18 cellular contexts compared by ENCODE assay signal in the genomic region with DNA sequence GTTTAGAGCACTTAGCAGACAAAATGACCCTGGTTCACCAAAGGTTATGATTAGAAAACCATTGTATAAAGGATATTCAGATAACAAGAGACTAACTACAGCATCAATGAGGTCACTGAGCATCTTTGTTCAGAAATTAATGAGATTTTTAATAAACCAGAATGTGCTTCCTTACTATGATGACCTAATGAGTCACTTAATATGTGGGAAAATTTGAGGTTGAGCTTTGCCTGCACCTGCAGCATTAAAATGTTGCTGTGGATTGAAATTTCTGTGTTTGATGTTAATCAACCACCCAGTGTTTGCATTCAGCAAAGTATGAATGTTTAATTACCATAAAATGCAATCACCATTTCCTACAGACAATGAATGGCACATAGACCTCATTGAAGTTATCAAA. TPM values are rescaled to one million over a fixed set of nuclear protein-coding genes. Genes with fewer than 3 reads are reported as not detected.
A peak's percentile ranks its signal among the peaks of the same experiment; 100 is the strongest.
DNase-seq lines count a peak whose midpoint lies in the region; FAIRE-seq and TF ChIP-seq lines count a peak whose summit lies in the region.
"Had no signal": no experiment of that assay in that cellular context is flagged by ENCODE, and none has a peak within 500 bp of the region (broad histone marks: within the 10 kb centered on the region; RNA-seq: fewer than 3 reads in every experiment).

No MANE protein-coding gene starts in this region.

- no peak for TF ChIP-seq POLR2A in GM12891 (IDR thresholded peaks at IDR 0.05; ENCODE audit: low read depth, low read length)

- TF ChIP-seq CTCF in bronchial epithelial cell (IDR thresholded peaks at IDR 0.05; ENCODE audit: insufficient read depth, low read length, severe bottlenecking) (no peak), smooth muscle cell (IDR thresholded peaks at IDR 0.05; ENCODE audit: borderline replicate concordance, insufficient read depth, poor library complexity, severe bottlenecking) (no peak)

- peaks cover 7% of the 10 kb centered on the region; the same call in 1 of the 2 replicates for H3K79me2 ChIP-seq in Karpas-422 (ENCODE audit: low read length)
- H3K79me2 ChIP-seq in smooth muscle cell (ENCODE audit: low read depth), result no peaks in the 10 kb centered on the region

- DNase-seq in GM12891 (ENCODE audit: insufficient read length, low spot score), result no peak
- DNase-seq in Karpas-422, result no peak
- DNase-seq in bronchial epithelial cell (ENCODE audit: low read depth), result peak; percentile 34
- peak; percentile 11 for DNase-seq in kidney tubule cell (ENCODE audit: low spot score)
- DNase-seq in smooth muscle cell (lab: John Stamatoyannopoulos, UW; ENCODE audit: unreplicated experiment), result no peak
- no peak for DNase-seq in putamen (ENCODE audit: low spot score)
- no peak for DNase-seq in stimulated activated CD8-positive, alpha-beta memory T cell treated with anti-CD3 and anti-CD28 coated beads, Interleukin-4, amount 100 ng/mL, for 48 hours
- DNase-seq: HCEC 1CT, KG1, NCI-H1436 treated with DMSO at 0.1 percent for 48 hours, NCI-H2081 treated with DMSO at 0.1 percent for 48 hours, NCI-H510A, NCI-H82, SHP77, SK-N-SH had no signal

- H3K9ac ChIP-seq in Karpas-422 (ENCODE audit: low read length) (no peak overlapping the region), smooth muscle cell (ENCODE audit: low read depth) (no peak overlapping the region)
- H3K9ac ChIP-seq: SK-N-SH had no signal

- H3K4me2 ChIP-seq in Karpas-422 (ENCODE audit: low read depth, low read length, poor library complexity, severe bottlenecking) (peak overlapping the region; percentile 30), smooth muscle cell (no peak overlapping the region)
- H3K4me2 ChIP-seq: SK-N-SH had no signal

- H3K27me3 ChIP-seq in Karpas-422 (ENCODE audit: low read length), result no peaks in the 10 kb centered on the region
- H3K27me3 ChIP-seq in bronchial epithelial cell (ENCODE audit: control insufficient read depth, insufficient read depth, low read length), result no peaks in the 10 kb centered on the region
- H3K27me3 ChIP-seq in smooth muscle cell (ENCODE audit: low read depth), result peaks cover 3% of the 10 kb centered on the region

- H3K9me3 ChIP-seq in Karpas-422 (ENCODE audit: low read length) (no peaks in the 10 kb centered on the region), smooth muscle cell (replicated peaks; ENCODE audit: low read depth) (no peaks in the 10 kb centered on the region)
- H3K9me3 ChIP-seq: SK-N-SH had no signal

- peak; percentile 5 for FAIRE-seq in GM12891 (lab: Jason Lieb, UNC)
- peak; percentile 73 for FAIRE-seq in bronchial epithelial cell (lab: Jason Lieb, UNC)
- FAIRE-seq: RCC 7860 had no signal

- H3K9me2 ChIP-seq in Karpas-422 (replicated peaks; ENCODE audit: insufficient read depth, low read length), result no peaks in the 10 kb centered on the region
- H3K9me2 ChIP-seq: SK-N-SH had no signal

- H4K20me1 ChIP-seq in Karpas-422 (ENCODE audit: insufficient read depth, low read depth, low read length) (no peaks in the 10 kb centered on the region), smooth muscle cell (ENCODE audit: low read depth) (no peaks in the 10 kb centered on the region)

- H3F3A ChIP-seq in smooth muscle cell (ENCODE audit: low read depth), result no peaks in the 10 kb centered on the region

- H2AFZ ChIP-seq in Karpas-422 (ENCODE audit: low read length) (no peak overlapping the region), smooth muscle cell (ENCODE audit: low read depth) (no peak overlapping the region)

- H3K27ac ChIP-seq in Karpas-422 (ENCODE audit: low read length) (peak overlapping the region; percentile 69), smooth muscle cell (ENCODE audit: low read depth) (no peak overlapping the region)
- H3K27ac ChIP-seq: C4-2B, HL-60 had no signal

- H3K4me3 ChIP-seq in Karpas-422 (ENCODE audit: low read length) (no peak overlapping the region), bronchial epithelial cell (ENCODE audit: low read depth, low read length) (no peak overlapping the region), smooth muscle cell (no peak overlapping the region)

- H3K4me1 ChIP-seq in Karpas-422 (ENCODE audit: low read length) (peaks cover 22% of the 10 kb centered on the region), smooth muscle cell (ENCODE audit: low read depth) (no peaks in the 10 kb centered on the region)

- H3K36me3 ChIP-seq in Karpas-422 (ENCODE audit: insufficient read depth, low read length) (no peaks in the 10 kb centered on the region), bronchial epithelial cell (ENCODE audit: control insufficient read depth, insufficient read depth, low read length) (no peaks in the 10 kb centered on the region), smooth muscle cell (ENCODE audit: low read depth) (no peaks in the 10 kb centered on the region)

TF ChIP-seq in GM12891, 5 proteins besides CTCF, POLR2A, EP300 and RAD21:
- TF ChIP-seq POU2F2 (IDR thresholded peaks at IDR 0.05; ENCODE audit: low read depth, low read length), result no peak
- TF ChIP-seq SPI1 (IDR thresholded peaks at IDR 0.05; ENCODE audit: low read depth, low read length), result no peak
- TF ChIP-seq POLR2AphosphoS5 (IDR thresholded peaks at IDR 0.05; ENCODE audit: low read depth, low read length), result no peak
- TF ChIP-seq PAX5 (IDR thresholded peaks at IDR 0.05; ENCODE audit: insufficient read depth, low read length, severe bottlenecking), result no peak
- TF ChIP-seq TAF1 (IDR thresholded peaks at IDR 0.05; ENCODE audit: low read depth, low read length), result no peak

RNA-seq across cellular contexts. Expression of gene EXOC6, which starts 45.8 kb away (rescaled TPM):
- polyA plus RNA-seq in GM12891 (2012; ENCODE audit: low read depth, missing spikeins), result 4.1 TPM
- total RNA-seq in Karpas-422 (2014; rRNA removed; shearing (Covaris generic); ENCODE audit: low replicate concordance), result 18.0 and 520 TPM in 2 replicates
- 9.3 and 12.4 TPM in 2 replicates for total RNA-seq in bronchial epithelial cell
- 3.3 and 5.2 TPM in 2 replicates for total RNA-seq in smooth muscle cell
- 1.7 TPM in 2 replicates for polyA plus RNA-seq in smooth muscle cell

Comparison
In these comparisons a context has a peak if more than half of its experiments do, and no peak if none do; other contexts are left out.
1. DNase-seq: peak in bronchial epithelial cell (single experiment) and kidney tubule cell (single experiment); none in GM12891 (single experiment), Karpas-422 (single experiment), smooth muscle cell (single experiment), putamen (single experiment) and stimulated activated CD8-positive, alpha-beta memory T cell treated with anti-CD3 and anti-CD28 coated beads, Interleukin-4, amount 100 ng/mL, for 48 hours (single experiment).